In genomic region chr5:43209833-43210232, GRCh38 we compare ENCODE assay signal across 23 cellular contexts. TPM values are rescaled to one million over a fixed set of nuclear protein-coding genes. Genes with fewer than 3 reads are reported as not detected.
"Had no signal": no experiment of that assay in that cellular context is flagged by ENCODE, and none has a peak within 500 bp of the region (broad histone marks: within the 10 kb centered on the region; RNA-seq: fewer than 3 reads in every experiment).

No MANE protein-coding gene starts in this region.

- H3K79me2 ChIP-seq: hepatocyte, parathyroid adenoma had no signal

- H3K4me1 Mint-ChIP-seq: memory B cell; stimulated activated naive B cell treated with anti-CD40 and anti-IgM and Interleukin-4, amounts not matched to agents 10 μg/mL and 1 μg/mL and 100 μg/mL, for 72 hours had no signal

- H2AFZ ChIP-seq: hepatocyte had no signal

- H3K4me1 ChIP-seq: heart right ventricle, left ventricle myocardium inferior, right atrium auricular region, right lobe of liver, tibial artery, uterus had no signal

- ATAC-seq: heart right ventricle; naive thymus-derived CD8-positive, alpha-beta T cell; right lobe of liver; stimulated activated naive B cell treated with anti-CD40 and anti-IgM and Interleukin-4, amounts not matched to agents 10 μg/mL and 1 μg/mL and 100 μg/mL, for 72 hours; stimulated activated naive CD8-positive, alpha-beta T cell treated with anti-CD3 and anti-CD28 coated beads, Interleukin-15, Interleukin-2, amounts not matched to agents 100 U/mL and 50 U/mL, for 24 hours had no signal

- H3K4me3 Mint-ChIP-seq: memory B cell; naive thymus-derived CD8-positive, alpha-beta T cell; nephron; neural crest cell; stimulated activated naive B cell treated with anti-CD40 and anti-IgM and Interleukin-4, amounts not matched to agents 10 μg/mL and 1 μg/mL and 100 μg/mL, for 72 hours; type B pancreatic cell had no signal

- H3K9me3 ChIP-seq: heart right ventricle, left ventricle myocardium inferior, right atrium auricular region, right lobe of liver, suprapubic skin, thoracic aorta, tibial artery, uterus had no signal

- H3K27ac Mint-ChIP-seq: memory B cell; nephron; stimulated activated naive B cell treated with anti-CD40 and anti-IgM and Interleukin-4, amounts not matched to agents 10 μg/mL and 1 μg/mL and 100 μg/mL, for 72 hours; type B pancreatic cell had no signal

- H3K36me3 ChIP-seq: heart right ventricle, left ventricle myocardium inferior, right atrium auricular region, right lobe of liver, suprapubic skin, thoracic aorta, tibial artery, uterus had no signal

- H3K4me2 ChIP-seq: smooth muscle cell had no signal

- DNase-seq: heart right ventricle; islet precursor cell; left ventricle myocardium inferior; naive thymus-derived CD8-positive, alpha-beta T cell; nucleus accumbens; right lobe of liver; stimulated activated CD4-positive, alpha-beta T cell treated with anti-CD3 and anti-CD28 coated beads, Interleukin-1b, Interleukin-23, amount 100 ng/mL, for 48 hours; stimulated activated CD4-positive, alpha-beta T cell treated with anti-CD3 and anti-CD28 coated beads, Interleukin-2, amount 100 ng/mL, for 48 hours; stimulated activated naive B cell treated with anti-CD40 and anti-IgM and Interleukin-4, amounts not matched to agents 10 μg/mL and 1 μg/mL and 100 μg/mL, for 72 hours; stimulated activated naive CD8-positive, alpha-beta T cell treated with anti-CD3 and anti-CD28 coated beads, Interleukin-15, Interleukin-2, amounts not matched to agents 100 U/mL and 50 U/mL, for 24 hours; tibial artery; uterus had no signal

- H3K27ac ChIP-seq: heart right ventricle, hepatocyte, left ventricle myocardium inferior, parathyroid adenoma, right atrium auricular region, right lobe of liver, suprapubic skin, thoracic aorta, tibial artery, uterus had no signal

- H3K4me3 ChIP-seq: heart right ventricle, hepatocyte, left ventricle myocardium inferior, lung, right atrium auricular region, right lobe of liver, smooth muscle cell, suprapubic skin, thoracic aorta, tibial artery, uterus had no signal

- H3K27me3 ChIP-seq: hepatocyte, right atrium auricular region, right lobe of liver, suprapubic skin, uterus had no signal

- H3K9me3 Mint-ChIP-seq: memory B cell; naive thymus-derived CD8-positive, alpha-beta T cell; nephron; neural crest cell; stimulated activated naive B cell treated with anti-CD40 and anti-IgM and Interleukin-4, amounts not matched to agents 10 μg/mL and 1 μg/mL and 100 μg/mL, for 72 hours; type B pancreatic cell had no signal

- H3K36me3 Mint-ChIP-seq: memory B cell; stimulated activated naive B cell treated with anti-CD40 and anti-IgM and Interleukin-4, amounts not matched to agents 10 μg/mL and 1 μg/mL and 100 μg/mL, for 72 hours; type B pancreatic cell had no signal

RNA-seq across cellular contexts. Expression of gene NIM1K, which starts 17.8 kb away (rescaled TPM):
- total RNA-seq: hepatocyte had no signal
- polyA plus RNA-seq: hepatocyte; naive thymus-derived CD8-positive, alpha-beta T cell had no signal
